1 cellular context compared by ENCODE assay signal in the genomic region with DNA sequence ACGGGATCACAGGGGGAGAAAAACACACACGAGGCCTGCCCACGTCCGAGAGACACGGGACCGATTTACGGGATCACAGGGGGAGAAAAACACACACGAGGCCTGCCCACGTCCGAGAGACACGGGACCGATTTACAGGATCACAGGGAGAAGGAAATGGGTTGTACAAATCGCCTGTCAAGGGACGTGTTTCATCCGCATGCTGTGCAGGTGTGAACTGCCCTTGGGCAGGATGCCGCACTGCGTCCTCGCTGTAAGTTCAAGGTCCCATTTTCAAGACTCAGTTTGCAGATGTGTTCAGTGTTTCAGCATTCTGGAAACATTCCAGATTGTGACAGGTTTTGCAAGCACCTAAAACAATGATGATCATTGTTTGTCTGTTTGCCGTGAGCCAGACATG.
TF ChIP-seq lines count a peak whose summit lies in the region.

No MANE protein-coding gene starts in this region.

TF ChIP-seq in SK-N-SH, 30 proteins besides CTCF, POLR2A, EP300 and RAD21 (continued from another document):
- no peak for TF ChIP-seq IRF3 (IDR thresholded peaks at IDR 0.05; ENCODE audit: low read depth, low read length)
- TF ChIP-seq FOXM1 (IDR thresholded peaks at IDR 0.05; ENCODE audit: low read depth), result no peak
- no peak for TF ChIP-seq USF2 (IDR thresholded peaks at IDR 0.05; ENCODE audit: borderline replicate concordance, low read depth, low read length)
- no peak for TF ChIP-seq SIN3A (IDR thresholded peaks at IDR 0.05; ENCODE audit: borderline replicate concordance, low read depth, low read length)
- TF ChIP-seq, protein P1, sequence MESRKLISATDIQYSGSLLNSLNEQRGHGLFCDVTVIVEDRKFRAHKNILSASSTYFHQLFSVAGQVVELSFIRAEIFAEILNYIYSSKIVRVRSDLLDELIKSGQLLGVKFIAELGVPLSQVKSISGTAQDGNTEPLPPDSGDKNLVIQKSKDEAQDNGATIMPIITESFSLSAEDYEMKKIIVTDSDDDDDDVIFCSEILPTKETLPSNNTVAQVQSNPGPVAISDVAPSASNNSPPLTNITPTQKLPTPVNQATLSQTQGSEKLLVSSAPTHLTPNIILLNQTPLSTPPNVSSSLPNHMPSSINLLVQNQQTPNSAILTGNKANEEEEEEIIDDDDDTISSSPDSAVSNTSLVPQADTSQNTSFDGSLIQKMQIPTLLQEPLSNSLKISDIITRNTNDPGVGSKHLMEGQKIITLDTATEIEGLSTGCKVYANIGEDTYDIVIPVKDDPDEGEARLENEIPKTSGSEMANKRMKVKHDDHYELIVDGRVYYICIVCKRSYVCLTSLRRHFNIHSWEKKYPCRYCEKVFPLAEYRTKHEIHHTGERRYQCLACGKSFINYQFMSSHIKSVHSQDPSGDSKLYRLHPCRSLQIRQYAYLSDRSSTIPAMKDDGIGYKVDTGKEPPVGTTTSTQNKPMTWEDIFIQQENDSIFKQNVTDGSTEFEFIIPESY (IDR thresholded peaks at IDR 0.05; ENCODE audit: borderline replicate concordance, low read depth), result no peak
- TF ChIP-seq MXI1 (IDR thresholded peaks at IDR 0.05; ENCODE audit: low read depth, low read length), result no peak
- no peak for TF ChIP-seq GATA2 (CRISPR knock-in tag; IDR thresholded peaks at IDR 0.05)
- TF ChIP-seq USF1 (IDR thresholded peaks at IDR 0.05; ENCODE audit: borderline replicate concordance, low read depth), result no peak
- TF ChIP-seq SMC3 (IDR thresholded peaks at IDR 0.05; ENCODE audit: low read depth, low read length), result no peak
- TF ChIP-seq RXRA (IDR thresholded peaks at IDR 0.05; ENCODE audit: borderline replicate concordance, low read depth), result no peak
